ENCODE assay signal across 22 cellular contexts in the genomic region with DNA sequence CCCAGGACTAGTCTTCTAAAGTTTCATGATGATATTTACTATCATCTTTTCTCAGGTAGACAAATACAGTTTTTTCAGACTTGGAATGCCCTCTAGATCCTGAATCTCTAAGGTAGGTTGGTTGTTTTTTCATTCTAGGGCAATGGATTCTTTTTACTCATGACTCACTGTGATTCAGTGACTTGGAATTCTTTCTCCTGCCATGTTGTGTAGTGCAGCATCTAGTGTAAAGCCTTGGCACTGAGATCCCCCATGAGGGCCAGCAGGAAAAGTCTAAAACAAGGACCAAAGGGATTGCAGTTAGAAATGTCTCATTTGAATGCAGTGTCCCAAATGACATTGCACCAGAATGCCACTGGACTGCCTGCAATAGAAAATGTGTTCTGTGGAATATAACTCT.
DNase-seq lines count a peak whose midpoint lies in the region; ATAC-seq, FAIRE-seq and TF ChIP-seq lines count a peak whose summit lies in the region.
"Had no signal": no experiment of that assay in that cellular context is flagged by ENCODE, and none has a peak within 500 bp of the region (broad histone marks: within the 10 kb centered on the region; RNA-seq: fewer than 3 reads in every experiment).

No MANE protein-coding gene starts in this region.

- H3K4me3 ChIP-seq in astrocyte of the cerebellum (ENCODE audit: low read depth, low read length) (no peak overlapping the region), foreskin fibroblast (ENCODE audit: low read depth in 1 of 2, low read length in 2 of 2) (no peak overlapping the region), skeletal muscle cell (ENCODE audit: low read depth, low read length) (no peak overlapping the region)
- H3K4me3 ChIP-seq: HAP-1 had no signal

- DNase-seq in HS-27A (ENCODE audit: low read depth) (peak; percentile 30), astrocyte of the cerebellum (ENCODE audit: low read depth) (peak; percentile 36), foreskin fibroblast (peak; percentile 6 to 54), skeletal muscle cell (ENCODE audit: low read depth) (peak; percentile 39), cerebellar cortex (ENCODE audit: low spot score) (no peak), GM12892 (ENCODE audit: insufficient read length) (no peak)
- no peak for DNase-seq in activated T-cell treated with anti-CD3 and anti-CD28 coated beads, Interleukin-2, amount 50 U/mL, for 24 hours
- DNase-seq: activated B cell treated with CpG ODN at 0.5 μM for 24 hours; activated naive CD8-positive, alpha-beta T cell treated with anti-CD3 and anti-CD28 coated beads, Interleukin-2, amount 10 ng/mL, durations not matched to agents 7 days and 5 days; Caco-2; central memory CD4-positive, alpha-beta T cell; effector memory CD4-positive, alpha-beta T cell; left colon; NCI-H1930; NCI-H510A; occipital lobe; SIG-M5; T-helper 17 cell had no signal

- no peaks in the 10 kb centered on the region for H3K4me1 Mint-ChIP-seq in activated T-cell treated with anti-CD3 and anti-CD28 coated beads, Interleukin-2, amount 50 U/mL, for 24 hours (ENCODE audit: low read depth)
- H3K4me1 Mint-ChIP-seq: activated B cell treated with CpG ODN at 0.5 μM for 24 hours; activated naive CD8-positive, alpha-beta T cell treated with anti-CD3 and anti-CD28 coated beads, Interleukin-2, amount 10 ng/mL, durations not matched to agents 7 days and 5 days; B cell; T-helper 17 cell had no signal

- FAIRE-seq in GM12892 (lab: Jason Lieb, UNC) = no peak

- peaks cover 7% of the 10 kb centered on the region for H3K9me3 Mint-ChIP-seq in activated T-cell treated with anti-CD3 and anti-CD28 coated beads, Interleukin-2, amount 50 U/mL, for 24 hours

- TF ChIP-seq CTCF in astrocyte of the cerebellum (IDR thresholded peaks at IDR 0.05; ENCODE audit: low read depth, low read length, missing control alignments) = no peak
- TF ChIP-seq CTCF in foreskin fibroblast (IDR thresholded peaks at IDR 0.05; ENCODE audit: low read depth, low read length) = no peak

- in situ Hi-C loops in astrocyte of the cerebellum (cut with HindIII; ENCODE audit: low sequenced_read_pairs) = no loop called here

- no peak for ATAC-seq in HG03378 (IDR thresholded peaks at IDR 0.05; ENCODE audit: unreplicated experiment)
- ATAC-seq: left colon, T-helper 17 cell had no signal

- H3K4me3 Mint-ChIP-seq in activated T-cell treated with anti-CD3 and anti-CD28 coated beads, Interleukin-2, amount 50 U/mL, for 24 hours = no peak overlapping the region
- H3K4me3 Mint-ChIP-seq: activated B cell treated with CpG ODN at 0.5 μM for 24 hours; activated naive CD8-positive, alpha-beta T cell treated with anti-CD3 and anti-CD28 coated beads, Interleukin-2, amount 10 ng/mL, durations not matched to agents 7 days and 5 days; activated T-helper 1 cell treated with anti-CD3 and anti-CD28 coated beads, Interleukin-12 subunit alpha, Interleukin-12 subunit beta, Interleukin-2, Interleukin-4 antibody, amounts not matched to agents 30 ng/mL and 10 ng/mL and 1 ng/mL, durations not matched to agents 14 hours and 24 hours and 36 hours; B cell; T-helper 17 cell had no signal

- H3K36me3 Mint-ChIP-seq in activated T-cell treated with anti-CD3 and anti-CD28 coated beads, Interleukin-2, amount 50 U/mL, for 24 hours (ENCODE audit: low read depth) = no peaks in the 10 kb centered on the region
- H3K36me3 Mint-ChIP-seq: activated naive CD8-positive, alpha-beta T cell treated with anti-CD3 and anti-CD28 coated beads, Interleukin-2, amount 10 ng/mL, durations not matched to agents 7 days and 5 days had no signal

- H3K27ac Mint-ChIP-seq in activated T-cell treated with anti-CD3 and anti-CD28 coated beads, Interleukin-2, amount 50 U/mL, for 24 hours = no peak overlapping the region
- H3K27ac Mint-ChIP-seq: activated B cell treated with CpG ODN at 0.5 μM for 24 hours; activated naive CD8-positive, alpha-beta T cell treated with anti-CD3 and anti-CD28 coated beads, Interleukin-2, amount 10 ng/mL, durations not matched to agents 7 days and 5 days; activated T-helper 1 cell treated with anti-CD3 and anti-CD28 coated beads, Interleukin-12 subunit alpha, Interleukin-12 subunit beta, Interleukin-2, Interleukin-4 antibody, amounts not matched to agents 30 ng/mL and 10 ng/mL and 1 ng/mL, durations not matched to agents 14 hours and 24 hours and 36 hours; B cell; T-helper 17 cell had no signal

- H3K27me3 Mint-ChIP-seq in activated T-cell treated with anti-CD3 and anti-CD28 coated beads, Interleukin-2, amount 50 U/mL, for 24 hours = no peaks in the 10 kb centered on the region
- H3K27me3 Mint-ChIP-seq: activated B cell treated with CpG ODN at 0.5 μM for 24 hours; activated naive CD8-positive, alpha-beta T cell treated with anti-CD3 and anti-CD28 coated beads, Interleukin-2, amount 10 ng/mL, durations not matched to agents 7 days and 5 days; B cell; T-helper 17 cell had no signal

- no peak for TF ChIP-seq POLR2A in GM12892 (IDR thresholded peaks at IDR 0.05; ENCODE audit: low read depth, low read length)

Comparison
In these comparisons a context has a peak if more than half of its experiments do, and no peak if none do; other contexts are left out.
1. DNase-seq: peak in HS-27A (single experiment), astrocyte of the cerebellum (single experiment), foreskin fibroblast (2 of 2) and skeletal muscle cell (single experiment); none in cerebellar cortex (single experiment), activated T-cell treated with anti-CD3 and anti-CD28 coated beads, Interleukin-2, amount 50 U/mL, for 24 hours (single experiment) and GM12892 (single experiment).